In genomic region chr3:18888370-18888769, GRCh38 we compare ENCODE assay signal across 15 cellular contexts.
"Had no signal": no experiment of that assay in that cellular context is flagged by ENCODE, and none has a peak within 500 bp of the region (broad histone marks: within the 10 kb centered on the region; RNA-seq: fewer than 3 reads in every experiment).

No MANE protein-coding gene starts in this region.

- H3K27ac Mint-ChIP-seq: activated CD4-positive, alpha-beta T cell treated with anti-CD3 and anti-CD28 coated beads, Interleukin-2, amount 10 ng/mL, durations not matched to agents 7 days and 5 days; activated naive CD8-positive, alpha-beta T cell treated with anti-CD3 and anti-CD28 coated beads, Interleukin-2, amount 10 ng/mL, durations not matched to agents 7 days and 5 days; brain; T-helper 2 cell treated with Interferon-gamma antibody and Interleukin-4, amounts not matched to agents 5 μg/mL and 100 μg/mL, for 36 hours had no signal

- H3K27ac ChIP-seq: coronary artery, esophagus squamous epithelium, pancreas, thoracic aorta had no signal

- H3K4me3 ChIP-seq: coronary artery, esophagus squamous epithelium, pancreas, thoracic aorta had no signal

- H3K4me1 ChIP-seq: esophagus squamous epithelium, pancreas had no signal

- H3K36me3 ChIP-seq: esophagus squamous epithelium, pancreas, thoracic aorta had no signal

- H3K27me3 Mint-ChIP-seq: brain had no signal

- DNase-seq: activated CD4-positive, alpha-beta T cell treated with anti-CD3 and anti-CD28 coated beads, Interleukin-2, amount 10 ng/mL, durations not matched to agents 7 days and 5 days; activated CD8-positive, alpha-beta memory T cell treated with anti-CD3 and anti-CD28 coated beads for 24 hours; activated naive CD4-positive, alpha-beta T cell; activated naive CD8-positive, alpha-beta T cell treated with anti-CD3 and anti-CD28 coated beads, Interleukin-2, amount 10 ng/mL, durations not matched to agents 7 days and 5 days; effector CD4-positive, alpha-beta T cell; esophagus squamous epithelium; pancreas; stimulated activated CD4-positive, alpha-beta T cell treated with anti-CD3 and anti-CD28 coated beads, Interleukin-12 subunit alpha, Interleukin-12 subunit beta, amount 100 ng/mL, for 4 hours; stimulated activated CD4-positive, alpha-beta T cell treated with anti-CD3 and anti-CD28 coated beads, Interleukin-2, amount 100 ng/mL, for 24 hours had no signal

- H3K9me3 Mint-ChIP-seq: activated naive CD8-positive, alpha-beta T cell treated with anti-CD3 and anti-CD28 coated beads, Interleukin-2, amount 10 ng/mL, durations not matched to agents 7 days and 5 days; brain; central memory CD8-positive, alpha-beta T cell; neural crest cell; T-helper 2 cell treated with Interferon-gamma antibody and Interleukin-4, amounts not matched to agents 5 μg/mL and 100 μg/mL, for 36 hours had no signal

- H3K4me3 Mint-ChIP-seq: activated CD4-positive, alpha-beta T cell treated with anti-CD3 and anti-CD28 coated beads, Interleukin-2, amount 10 ng/mL, durations not matched to agents 7 days and 5 days; activated naive CD8-positive, alpha-beta T cell treated with anti-CD3 and anti-CD28 coated beads, Interleukin-2, amount 10 ng/mL, durations not matched to agents 7 days and 5 days; brain; central memory CD8-positive, alpha-beta T cell; neural crest cell; T-helper 2 cell treated with Interferon-gamma antibody and Interleukin-4, amounts not matched to agents 5 μg/mL and 100 μg/mL, for 36 hours had no signal

- ATAC-seq: pancreas had no signal

- H3K36me3 Mint-ChIP-seq: activated naive CD8-positive, alpha-beta T cell treated with anti-CD3 and anti-CD28 coated beads, Interleukin-2, amount 10 ng/mL, durations not matched to agents 7 days and 5 days; brain had no signal

- H3K27me3 ChIP-seq: pancreas had no signal

- H3K4me1 Mint-ChIP-seq: neural crest cell had no signal

- H3K9me3 ChIP-seq: esophagus squamous epithelium, pancreas, thoracic aorta had no signal
